In the genomic region with DNA sequence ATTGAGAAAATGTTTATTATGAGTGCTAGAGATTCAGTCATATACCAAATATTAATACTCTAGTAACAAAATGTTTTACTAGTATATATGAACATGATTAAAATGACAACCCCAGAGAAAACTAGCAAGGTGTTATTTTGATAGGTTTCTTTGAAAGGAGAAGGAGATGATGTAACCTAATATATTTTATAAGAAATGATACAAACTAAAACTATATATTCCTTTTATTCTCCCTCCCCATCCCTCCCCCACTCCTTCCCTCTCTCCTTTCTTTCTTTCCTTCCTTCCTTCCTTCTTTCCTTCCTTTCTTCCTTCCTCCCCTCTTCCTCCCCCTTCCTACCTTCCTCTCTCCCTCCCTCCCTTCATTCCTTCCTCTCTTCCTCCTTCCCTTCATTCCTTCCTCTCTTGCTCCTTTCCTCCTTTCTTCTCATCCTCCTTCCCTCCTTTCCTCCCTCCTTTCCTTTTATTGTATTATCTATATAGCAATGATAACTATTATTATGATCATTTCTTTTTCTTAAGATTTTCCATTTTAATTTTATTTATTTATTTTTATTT, we compare ENCODE assay signal across 6 cellular contexts.
"Had no signal": no experiment of that assay in that cellular context is flagged by ENCODE, and none has a peak within 500 bp of the region (broad histone marks: within the 10 kb centered on the region; RNA-seq: fewer than 3 reads in every experiment).

No MANE protein-coding gene starts in this region.

- FAIRE-seq: G401.6, GM12891, GM12892, GM18507 had no signal

- DNase-seq: GDM1, GF-D8 had no signal
